ENCODE assay signal across 13 cellular contexts in the genomic region with DNA sequence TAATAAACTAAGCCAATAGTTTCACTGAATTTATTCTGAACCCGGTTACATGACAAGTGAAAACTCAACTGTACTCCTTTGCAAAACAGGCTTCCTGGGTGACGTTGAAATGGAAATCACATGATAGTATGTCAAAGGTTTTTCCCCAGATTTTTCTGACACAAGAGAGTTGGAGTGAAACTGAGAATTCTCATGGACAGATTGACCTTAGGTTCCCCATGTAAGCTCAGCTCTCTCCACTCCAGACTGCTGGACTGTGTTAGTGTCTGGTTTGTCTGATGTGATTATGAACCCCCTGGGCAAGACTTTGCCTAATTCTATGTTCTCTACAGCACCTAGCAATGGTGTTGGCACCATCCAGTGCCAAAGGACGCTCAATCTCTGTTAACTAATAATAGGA.
A peak's percentile ranks its signal among the peaks of the same experiment; 100 is the strongest.
DNase-seq lines count a peak whose midpoint lies in the region; ATAC-seq and TF ChIP-seq lines count a peak whose summit lies in the region.
"Had no signal": no experiment of that assay in that cellular context is flagged by ENCODE, and none has a peak within 500 bp of the region (broad histone marks: within the 10 kb centered on the region; RNA-seq: fewer than 3 reads in every experiment).

No MANE protein-coding gene starts in this region.

- DNase-seq in osteocyte (ENCODE audit: extremely low spot score, unreplicated experiment) (no peak), epidermal melanocyte (ENCODE audit: insufficient read length, low spot score) (no peak), H9 (no peak), NCI-H187 treated with DMSO at 0.1 percent for 48 hours (lab: John Stamatoyannopoulos, UW) (no peak), retina (no peak)
- DNase-seq: activated naive CD4-positive, alpha-beta T cell treated with anti-CD3 and anti-CD28 coated beads, Interleukin-2, amount 10 ng/mL, durations not matched to agents 7 days and 5 days; KG1; NCI-H345 had no signal

- no peak overlapping the region for H2BK120ac ChIP-seq in H9 (ENCODE audit: low read depth, low read length, poor library complexity, severe bottlenecking)

- no peak overlapping the region for H3K9ac ChIP-seq in H9 (ENCODE audit: extremely low read depth, insufficient read length, low read length)

- no peaks in the 10 kb centered on the region for H3K79me2 ChIP-seq in H9 (ENCODE audit: insufficient read depth, low read length)
- H3K79me2 ChIP-seq: hepatocyte had no signal

- no peak overlapping the region for H3T11ph ChIP-seq in H9 (ENCODE audit: low read length)

- H3K9me3 ChIP-seq in H9 (ENCODE audit: control insufficient read depth, low read depth, low read length): no peaks in the 10 kb centered on the region

- ATAC-seq in GM18907 (IDR thresholded peaks at IDR 0.05; ENCODE audit: unreplicated experiment) (peak; percentile 88), GM21786 (IDR thresholded peaks at IDR 0.05; ENCODE audit: unreplicated experiment) (peak; percentile 80), HG03175 (IDR thresholded peaks at IDR 0.05; ENCODE audit: unreplicated experiment) (peak; percentile 61)
- ATAC-seq: Right ventricle myocardium inferior had no signal

- H3K14ac ChIP-seq in H9 (ENCODE audit: insufficient read depth, low read length): no peak overlapping the region

- peaks cover 73% of the 10 kb centered on the region for H3K4me1 Mint-ChIP-seq in osteocyte (ENCODE audit: unreplicated experiment)
- no peaks in the 10 kb centered on the region for H3K4me1 Mint-ChIP-seq in H9
- H3K4me1 Mint-ChIP-seq: activated naive CD4-positive, alpha-beta T cell treated with anti-CD3 and anti-CD28 coated beads, Interleukin-2, amount 10 ng/mL, durations not matched to agents 7 days and 5 days had no signal

- H3K56ac ChIP-seq in H9 (ENCODE audit: insufficient read length, low read depth, low read length): no peak overlapping the region

- H2BK5ac ChIP-seq in H9 (ENCODE audit: insufficient read length, low read length): no peak overlapping the region

- no peak overlapping the region for H4K5ac ChIP-seq in H9 (ENCODE audit: insufficient read length, low read depth, low read length)

- H3K4me3 Mint-ChIP-seq in osteocyte (ENCODE audit: unreplicated experiment) (no peak overlapping the region), H9 (no peak overlapping the region)
- H3K4me3 Mint-ChIP-seq: activated naive CD4-positive, alpha-beta T cell treated with anti-CD3 and anti-CD28 coated beads, Interleukin-2, amount 10 ng/mL, durations not matched to agents 7 days and 5 days had no signal

- H3K27me3 Mint-ChIP-seq in osteocyte (ENCODE audit: unreplicated experiment) (no peaks in the 10 kb centered on the region), H9 (ENCODE audit: low read depth) (no peaks in the 10 kb centered on the region; the same call in 1 of the 2 replicates)
- H3K27me3 Mint-ChIP-seq: activated naive CD4-positive, alpha-beta T cell treated with anti-CD3 and anti-CD28 coated beads, Interleukin-2, amount 10 ng/mL, durations not matched to agents 7 days and 5 days had no signal

- H3K36me3 Mint-ChIP-seq in osteocyte (ENCODE audit: unreplicated experiment): peaks cover 17% of the 10 kb centered on the region
- H3K36me3 Mint-ChIP-seq in H9 (ENCODE audit: insufficient read depth in 1 of 3, low read depth in 3 of 3): no peaks in the 10 kb centered on the region
- H3K36me3 Mint-ChIP-seq: activated naive CD4-positive, alpha-beta T cell treated with anti-CD3 and anti-CD28 coated beads, Interleukin-2, amount 10 ng/mL, durations not matched to agents 7 days and 5 days had no signal

- peak overlapping the region; percentile 85 for H3K27ac Mint-ChIP-seq in osteocyte (ENCODE audit: unreplicated experiment)
- H3K27ac Mint-ChIP-seq in H9: no peak overlapping the region; a peak in 1 of 7 replicates
- H3K27ac Mint-ChIP-seq: activated naive CD4-positive, alpha-beta T cell treated with anti-CD3 and anti-CD28 coated beads, Interleukin-2, amount 10 ng/mL, durations not matched to agents 7 days and 5 days had no signal

- H3K79me1 ChIP-seq in H9 (ENCODE audit: insufficient read depth, low read depth, low read length, poor library complexity, severe bottlenecking): no peaks in the 10 kb centered on the region

- H2BK12ac ChIP-seq in H9 (ENCODE audit: insufficient read length, low read depth, low read length): no peak overlapping the region

- H3K23me2 ChIP-seq in H9 (ENCODE audit: insufficient read length, low read depth, low read length, poor library complexity, severe bottlenecking): no peaks in the 10 kb centered on the region

- H4K91ac ChIP-seq in H9 (ENCODE audit: insufficient read length, low read depth, low read length): no peak overlapping the region

- no peak overlapping the region for H2AK5ac ChIP-seq in H9 (ENCODE audit: insufficient read length, low read length)

- no peak overlapping the region for H3K18ac ChIP-seq in H9 (ENCODE audit: insufficient read length, low read depth, low read length)

- H4K8ac ChIP-seq in H9 (replicated peaks; ENCODE audit: insufficient read length, low read depth, low read length): no peak overlapping the region

- no peak for TF ChIP-seq CTCF in osteocyte (IDR thresholded peaks at IDR 0.05)
- TF ChIP-seq CTCF in H9 (conservative IDR thresholded peaks at IDR 0.05): no peak

- H2BK15ac ChIP-seq in H9 (ENCODE audit: low read depth, low read length): no peak overlapping the region

- H3K4me1 ChIP-seq in H9 (ENCODE audit: insufficient read depth, low read length): no peaks in the 10 kb centered on the region; the same call in 1 of the 2 replicates

- no peaks in the 10 kb centered on the region for H3K27me3 ChIP-seq in H9 (ENCODE audit: insufficient read depth, low read length)
- H3K27me3 ChIP-seq: hepatocyte had no signal

- no CpG with 5 or more reads among the region's 3 CpGs for WGBS in H9 (ENCODE audit: extremely low coverage, insufficient read length, low lambda C conversion rate)

- no peak overlapping the region for H3K23ac ChIP-seq in H9 (ENCODE audit: insufficient read length, low read depth, low read length)

- peaks cover 6% of the 10 kb centered on the region for H3K9me3 Mint-ChIP-seq in osteocyte (ENCODE audit: unreplicated experiment)
- H3K9me3 Mint-ChIP-seq in H9: no peaks in the 10 kb centered on the region; a peak in 1 of 5 replicates
- H3K9me3 Mint-ChIP-seq: activated naive CD4-positive, alpha-beta T cell treated with anti-CD3 and anti-CD28 coated beads, Interleukin-2, amount 10 ng/mL, durations not matched to agents 7 days and 5 days had no signal

- H3K4me2 ChIP-seq in H9 (ENCODE audit: insufficient read depth, insufficient read length, low read length): no peak overlapping the region
- H3K4me2 ChIP-seq: hepatocyte had no signal

- no peak overlapping the region for H2AFZ ChIP-seq in H9 (ENCODE audit: low read length)
- H2AFZ ChIP-seq: hepatocyte had no signal

- no peak overlapping the region for H3K27ac ChIP-seq in H9 (ENCODE audit: insufficient read length, low read depth, low read length)
- H3K27ac ChIP-seq: hepatocyte had no signal

- no peak overlapping the region for H2BK20ac ChIP-seq in H9 (ENCODE audit: low read depth, low read length, poor library complexity, severe bottlenecking)

- no peaks in the 10 kb centered on the region for H4K20me1 ChIP-seq in H9 (ENCODE audit: control insufficient read depth, insufficient read depth, insufficient read length)

- H3K4ac ChIP-seq in H9 (ENCODE audit: low read depth, low read length): no peak overlapping the region
